ENCODE assay signal across 1 cellular context in the genomic region with DNA sequence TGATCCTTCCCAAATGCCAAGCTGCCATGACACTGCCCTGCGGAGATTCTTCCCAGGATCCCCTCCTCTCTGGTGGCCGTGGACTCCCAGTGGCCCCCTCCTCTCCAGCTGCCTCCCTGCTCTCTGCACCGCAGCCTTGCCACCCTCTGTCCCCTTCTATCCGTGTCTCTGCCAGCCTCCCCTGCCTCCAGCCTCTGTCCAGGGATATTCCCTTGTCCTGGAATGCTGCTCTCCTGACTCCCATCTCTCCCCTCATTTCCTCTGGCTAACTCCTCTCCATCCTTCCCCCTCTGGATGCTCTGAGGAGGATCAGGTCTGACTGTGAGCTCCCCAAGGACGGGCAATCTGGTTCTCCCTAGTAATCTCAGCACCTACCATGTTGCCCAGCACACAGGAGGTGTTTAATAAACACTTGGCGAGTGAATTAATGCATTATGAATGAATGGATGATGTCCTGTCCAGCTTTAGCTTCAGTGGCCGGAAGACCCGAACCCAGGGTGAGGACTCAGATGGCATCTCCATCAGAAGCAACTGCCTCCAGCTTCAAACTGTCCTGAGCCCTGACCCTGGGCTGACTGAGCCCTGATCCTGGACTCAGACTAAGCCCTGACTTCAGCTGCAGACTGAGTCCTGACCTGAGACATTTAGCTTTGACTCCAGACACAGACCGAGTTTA.
TF ChIP-seq lines count a peak whose summit lies in the region.

No MANE protein-coding gene starts in this region.

TF ChIP-seq in GM12878, 131 proteins besides CTCF, POLR2A, EP300 and RAD21:
- TF ChIP-seq IKZF1 (conservative IDR thresholded peaks at IDR 0.05) (peak; percentile 40), PML (IDR thresholded peaks at IDR 0.05; ENCODE audit: low read length) (no peak), ZNF24 (IDR thresholded peaks at IDR 0.05) (peak; percentile 88)
- TF ChIP-seq, protein P1, sequence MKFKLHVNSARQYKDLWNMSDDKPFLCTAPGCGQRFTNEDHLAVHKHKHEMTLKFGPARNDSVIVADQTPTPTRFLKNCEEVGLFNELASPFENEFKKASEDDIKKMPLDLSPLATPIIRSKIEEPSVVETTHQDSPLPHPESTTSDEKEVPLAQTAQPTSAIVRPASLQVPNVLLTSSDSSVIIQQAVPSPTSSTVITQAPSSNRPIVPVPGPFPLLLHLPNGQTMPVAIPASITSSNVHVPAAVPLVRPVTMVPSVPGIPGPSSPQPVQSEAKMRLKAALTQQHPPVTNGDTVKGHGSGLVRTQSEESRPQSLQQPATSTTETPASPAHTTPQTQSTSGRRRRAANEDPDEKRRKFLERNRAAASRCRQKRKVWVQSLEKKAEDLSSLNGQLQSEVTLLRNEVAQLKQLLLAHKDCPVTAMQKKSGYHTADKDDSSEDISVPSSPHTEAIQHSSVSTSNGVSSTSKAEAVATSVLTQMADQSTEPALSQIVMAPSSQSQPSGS (IDR thresholded peaks at IDR 0.05; ENCODE audit: low read length): no peak
